Comparison of ENCODE assay signal across 18 cellular contexts in the genomic region with DNA sequence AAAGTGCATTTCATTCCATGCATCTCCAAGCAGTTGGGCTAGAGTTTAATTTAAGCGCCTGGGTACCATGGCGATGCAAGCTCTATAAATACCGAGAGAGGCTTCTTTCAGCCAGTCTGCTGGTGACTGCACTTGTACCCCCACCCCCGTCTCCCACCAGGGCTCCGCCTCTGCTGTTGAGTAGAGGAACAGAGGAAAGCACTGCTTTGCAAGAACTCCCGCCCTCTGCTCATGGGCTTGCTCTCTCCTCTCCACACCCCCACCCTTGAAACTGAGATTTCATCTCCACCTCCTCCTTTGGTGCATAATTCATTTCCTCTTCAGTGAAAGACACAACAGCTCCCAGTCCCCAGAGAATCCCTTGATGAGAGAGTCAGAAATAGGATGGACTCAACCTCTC. TPM values are rescaled to one million over a fixed set of nuclear protein-coding genes. Genes with fewer than 3 reads are reported as not detected.
DNase-seq lines count a peak whose midpoint lies in the region; ATAC-seq and TF ChIP-seq lines count a peak whose summit lies in the region.
"Had no signal": no experiment of that assay in that cellular context is flagged by ENCODE, and none has a peak within 500 bp of the region (broad histone marks: within the 10 kb centered on the region; RNA-seq: fewer than 3 reads in every experiment).

No MANE protein-coding gene starts in this region.

- H3K9me3 Mint-ChIP-seq in activated T-cell treated with anti-CD3 and anti-CD28 coated beads, Interleukin-2, amount 50 U/mL, for 4 hours = peaks cover 19% of the 10 kb centered on the region
- peaks cover 6 to 8% of the 10 kb centered on the region in 2 donors for H3K9me3 Mint-ChIP-seq in effector memory CD8-positive, alpha-beta T cell
- H3K9me3 Mint-ChIP-seq in T-cell = peaks cover 11 to 16% (median 12%) of the 10 kb centered on the region in 3 donors

- H3K4me1 Mint-ChIP-seq in activated T-cell treated with anti-CD3 and anti-CD28 coated beads, Interleukin-2, amount 50 U/mL, for 4 hours (ENCODE audit: low read depth) = peaks cover 6% of the 10 kb centered on the region
- peaks cover 0 to 5% of the 10 kb centered on the region in 2 donors for H3K4me1 Mint-ChIP-seq in effector memory CD8-positive, alpha-beta T cell (ENCODE audit: low read depth in 2 of 2)
- peaks cover 0 to 11% (median 11%) of the 10 kb centered on the region in 3 donors for H3K4me1 Mint-ChIP-seq in T-cell

- no peak overlapping the region for H3K27ac ChIP-seq in caudate nucleus (ENCODE audit: low read depth, low read length)
- H3K27ac ChIP-seq: parathyroid adenoma had no signal

- CTCF ChIA-PET in T-cell (lab: Charles Lee) = no interaction called here

- peak; percentile 27 to 58 for ATAC-seq in activated T-cell treated with anti-CD3 and anti-CD28 coated beads, Interleukin-2, amount 50 U/mL, for 4 hours
- peak; percentile 45 for ATAC-seq in HG02884 (IDR thresholded peaks at IDR 0.05; ENCODE audit: unreplicated experiment)
- ATAC-seq in effector memory CD8-positive, alpha-beta T cell (replicated peaks) = no peak
- ATAC-seq in SK-N-SH treated with all-trans-retinoic acid at 6 μM for 48 hours = no peak
- ATAC-seq in T-cell (replicated peaks in 1 of 4) = no peak
- ATAC-seq: activated naive CD8-positive, alpha-beta T cell treated with anti-CD3 and anti-CD28 coated beads, Interleukin-2, amount 50 U/mL, for 24 hours had no signal

- peaks cover 38% of the 10 kb centered on the region for H3K27me3 Mint-ChIP-seq in activated T-cell treated with anti-CD3 and anti-CD28 coated beads, Interleukin-2, amount 50 U/mL, for 4 hours (ENCODE audit: low read depth)
- H3K27me3 Mint-ChIP-seq in effector memory CD8-positive, alpha-beta T cell = peaks cover 51 to 54% of the 10 kb centered on the region in 2 donors
- H3K27me3 Mint-ChIP-seq in T-cell = peaks cover 28 to 32% of the 10 kb centered on the region in 2 donors

- H3K36me3 Mint-ChIP-seq in activated T-cell treated with anti-CD3 and anti-CD28 coated beads, Interleukin-2, amount 50 U/mL, for 4 hours (ENCODE audit: insufficient read depth) = peaks cover 1% of the 10 kb centered on the region
- H3K36me3 Mint-ChIP-seq in effector memory CD8-positive, alpha-beta T cell (ENCODE audit: insufficient read depth) = no peaks in the 10 kb centered on the region
- H3K36me3 Mint-ChIP-seq in T-cell = no peaks in the 10 kb centered on the region
- H3K36me3 Mint-ChIP-seq: IgD-negative memory B cell had no signal

- DNase-seq in activated T-cell treated with anti-CD3 and anti-CD28 coated beads, Interleukin-2, amount 50 U/mL, for 4 hours = no peak
- no peak for DNase-seq in activated T-cell treated with anti-CD3 and anti-CD28 coated beads, Interleukin-2, amount 50 U/mL, for 1 hour
- DNase-seq in caudate nucleus (lab: John Stamatoyannopoulos, UW) = peak in 42 of 61 donors; percentile 11 to 94 (median 52)
- DNase-seq in A172 (ENCODE audit: low spot score) = no peak
- no peak for DNase-seq in effector memory CD8-positive, alpha-beta T cell
- DNase-seq in T-cell = no peak
- DNase-seq: activated CD4-positive, alpha-beta T cell treated with anti-CD3 and anti-CD28 coated beads for 48 hours; activated naive CD8-positive, alpha-beta T cell treated with anti-CD3 and anti-CD28 coated beads, Interleukin-2, amount 50 U/mL, for 24 hours; activated T-cell treated with anti-CD3 and anti-CD28 coated beads, Interleukin-2, amount 50 U/mL, for 24 hours; NCI-H1092; NCI-H774; Right ventricle myocardium superior; substantia nigra; T-helper 9 cell had no signal

- no peak overlapping the region for H3K27ac Mint-ChIP-seq in effector memory CD8-positive, alpha-beta T cell
- H3K27ac Mint-ChIP-seq in T-cell = no peak overlapping the region
- H3K27ac Mint-ChIP-seq: activated naive CD8-positive, alpha-beta T cell treated with anti-CD3 and anti-CD28 coated beads, Interleukin-2, amount 50 U/mL, for 24 hours; activated T-cell treated with anti-CD3 and anti-CD28 coated beads, Interleukin-2, amount 50 U/mL, for 24 hours; IgD-negative memory B cell had no signal

- H3K4me3 Mint-ChIP-seq in activated T-cell treated with anti-CD3 and anti-CD28 coated beads, Interleukin-2, amount 50 U/mL, for 4 hours = no peak overlapping the region
- H3K4me3 Mint-ChIP-seq in effector memory CD8-positive, alpha-beta T cell = no peak overlapping the region
- no peak overlapping the region for H3K4me3 Mint-ChIP-seq in T-cell
- H3K4me3 Mint-ChIP-seq: activated naive CD8-positive, alpha-beta T cell treated with anti-CD3 and anti-CD28 coated beads, Interleukin-2, amount 50 U/mL, for 24 hours; activated T-cell treated with anti-CD3 and anti-CD28 coated beads, Interleukin-2, amount 50 U/mL, for 24 hours; IgD-negative memory B cell had no signal

- POLR2A ChIA-PET in T-cell (lab: Charles Lee) = no interaction called here

TF ChIP-seq in SK-N-SH treated with all-trans-retinoic acid at 6 μM for 48 hours, 23 proteins besides CTCF, POLR2A, EP300 and RAD21:
- TF ChIP-seq ESRRG (CRISPR knock-in tag; IDR thresholded peaks at IDR 0.05) (no peak), BACH2 (CRISPR knock-in tag; IDR thresholded peaks at IDR 0.05; ENCODE audit: borderline replicate concordance) (no peak), ZNF8 (CRISPR knock-in tag; IDR thresholded peaks at IDR 0.05) (no peak)

RNA-seq across cellular contexts. Expression of a gene that starts 5.1 kb away (rescaled TPM):
- 1 to 10 TPM in 2 of 3 donors, under 1 TPM in 1; 0.86 to 5.0 (median 1.7) TPM for total RNA-seq in activated T-cell treated with anti-CD3 and anti-CD28 coated beads, Interleukin-2, amount 50 U/mL, for 4 hours
- total RNA-seq in A172 (2014; rRNA removed; shearing (Covaris generic)) = 19.1 and 20.7 TPM in 2 replicates
- 1 to 10 TPM in 3 of 5 donors, under 1 TPM in 2; 0.83 to 2.0 (median 1.6) TPM for total RNA-seq in T-cell

Comparison
In these comparisons a context has a peak if more than half of its experiments do, and no peak if none do; other contexts are left out.
1. ATAC-seq: peak in activated T-cell treated with anti-CD3 and anti-CD28 coated beads, Interleukin-2, amount 50 U/mL, for 4 hours (2 of 2) and HG02884 (single experiment); none in effector memory CD8-positive, alpha-beta T cell (single experiment), SK-N-SH treated with all-trans-retinoic acid at 6 μM for 48 hours (single experiment) and T-cell (0 of 4).
2. DNase-seq: peak in caudate nucleus (42 of 61); none in activated T-cell treated with anti-CD3 and anti-CD28 coated beads, Interleukin-2, amount 50 U/mL, for 4 hours (single experiment), activated T-cell treated with anti-CD3 and anti-CD28 coated beads, Interleukin-2, amount 50 U/mL, for 1 hour (single experiment), A172 (single experiment), effector memory CD8-positive, alpha-beta T cell (0 of 3) and T-cell (0 of 34).